Comparison of ENCODE assay signal across 15 cellular contexts in genomic region chr14:51431033-51431709, GRCh38.
DNase-seq lines count a peak whose midpoint lies in the region; ATAC-seq, FAIRE-seq and TF ChIP-seq lines count a peak whose summit lies in the region.
"Had no signal": no experiment of that assay in that cellular context is flagged by ENCODE, and none has a peak within 500 bp of the region (broad histone marks: within the 10 kb centered on the region; RNA-seq: fewer than 3 reads in every experiment).

No MANE protein-coding gene starts in this region.

- H3K9me3 ChIP-seq in HepG2 (ENCODE audit: low read length) (no peaks in the 10 kb centered on the region), colonic mucosa (no peaks in the 10 kb centered on the region)
- H3K9me3 ChIP-seq: adrenal gland, ovary, tibial artery had no signal

- H3K79me2 ChIP-seq in HepG2 (ENCODE audit: insufficient read depth, low read length), result no peaks in the 10 kb centered on the region

- POLR2A ChIA-PET in HepG2 (lab: Yijun Ruan, JAX), result no interaction called here

- no peak for TF ChIP-seq POLR2A in HepG2 (IDR thresholded peaks at IDR 0.05; ENCODE audit: insufficient read depth in 1 of 2, low read depth in 2 of 2, low read length in 2 of 2)

- in situ Hi-C loops in HepG2 (cut with HindIII; ENCODE audit: extremely low pct_ligation_motif_present, low pct_unique_long_range_greater_than_20kb), result no loop called here

- H3K4me2 ChIP-seq in HepG2 (ENCODE audit: low read depth, low read length), result peak overlapping the region; percentile 19; the same call in 1 of the 2 replicates

- TF ChIP-seq RAD21 in HepG2 (CRISPR knock-in tag; IDR thresholded peaks at IDR 0.05), result no peak

- no TSS peak for BruUV-seq in HepG2 (replicated peaks; lab: Mats Ljungman, UMichigan)

- ATAC-seq in GM18508 (IDR thresholded peaks at IDR 0.05; ENCODE audit: insufficient read depth, unreplicated experiment), result peak; percentile 44
- ATAC-seq in GM21619 (IDR thresholded peaks at IDR 0.05; ENCODE audit: unreplicated experiment), result peak; percentile 65
- ATAC-seq in HG03378 (IDR thresholded peaks at IDR 0.05; ENCODE audit: unreplicated experiment), result peak; percentile 68
- ATAC-seq in HepG2, result no peak

- FAIRE-seq in HepG2 (lab: Jason Lieb, UNC), result no peak
- FAIRE-seq: kidney had no signal

- H3K27me3 ChIP-seq in HepG2 (ENCODE audit: control insufficient read depth in 1 of 2, insufficient read depth in 2 of 2, low read length in 2 of 2) (no peaks in the 10 kb centered on the region), colonic mucosa (no peaks in the 10 kb centered on the region)
- H3K27me3 ChIP-seq: adrenal gland, ovary, tibial artery had no signal

- H3K9ac ChIP-seq in HepG2 (ENCODE audit: insufficient read depth, low read depth, low read length) (no peak overlapping the region), colonic mucosa (ENCODE audit: low read depth in 2 of 2, low read length in 2 of 2) (no peak overlapping the region)

- 0% methylated on average over 3 of the region's 3 CpGs for WGBS in HepG2 (ENCODE audit: low lambda C conversion rate)

- CTCF ChIA-PET in HepG2 (lab: Yijun Ruan, JAX; ENCODE audit: low intra/inter-chr PET ratio, low total read pairs), result no interaction called here

- intact Hi-C loops in HepG2 (cut with micrococcal nuclease; ENCODE audit: unreplicated experiment) (no loop called here), colonic mucosa (cut with DNase I) (no loop called here)

- TF ChIP-seq EP300 in HepG2 (IDR thresholded peaks at IDR 0.05; ENCODE audit: low read depth in 2 of 2, low read length in 2 of 2), result no peak
- TF ChIP-seq EP300 in HepG2 (CRISPR knock-in tag; IDR thresholded peaks at IDR 0.05; ENCODE audit: borderline replicate concordance), result no peak

- H3K36me3 ChIP-seq in HepG2 (replicated peaks in 1 of 2; ENCODE audit: control insufficient read depth in 1 of 2, insufficient read depth in 2 of 2, low read length in 2 of 2) (no peaks in the 10 kb centered on the region), colonic mucosa (no peaks in the 10 kb centered on the region)
- H3K36me3 ChIP-seq: adrenal gland, ovary, tibial artery had no signal

- H3K27ac ChIP-seq in HepG2 (ENCODE audit: extremely low read length, insufficient read depth, low read length) (no peak overlapping the region), colonic mucosa (no peak overlapping the region)
- H3K27ac ChIP-seq: adrenal gland, C4-2B, tibial artery had no signal

- H3K4me1 ChIP-seq in HepG2 (ENCODE audit: insufficient read depth, low read length) (peaks cover 34% of the 10 kb centered on the region), colonic mucosa (no peaks in the 10 kb centered on the region)

- no peak overlapping the region for H2AFZ ChIP-seq in HepG2 (ENCODE audit: low read length)

- no peaks in the 10 kb centered on the region for H4K20me1 ChIP-seq in HepG2 (ENCODE audit: insufficient read depth, low read length)

- DNase-seq in HepG2 (ENCODE audit: low spot score) (peak; percentile 16), colonic mucosa (no peak), GM20000 (ENCODE audit: low spot score) (no peak), cerebellum (ENCODE audit: low spot score) (no peak)
- no peak for DNase-seq in activated CD4-positive, alpha-beta T cell treated with anti-CD3 and anti-CD28 coated beads, Interleukin-2, amount 50 U/mL, for 4 hours
- DNase-seq: activated CD4-positive, alpha-beta memory T cell treated with anti-CD3 and anti-CD28 coated beads, Interleukin-2, amount 10 ng/mL, durations not matched to agents 7 days and 5 days; adrenal gland; kidney; NCI-H526 treated with DMSO at 0.1 percent for 48 hours; tibial artery had no signal

- TF ChIP-seq CTCF in HepG2 (CRISPR knock-in tag; IDR thresholded peaks at IDR 0.05) (no peak), colonic mucosa (IDR thresholded peaks at IDR 0.05) (no peak), GM20000 (IDR thresholded peaks at IDR 0.05; ENCODE audit: extremely low read depth, missing control alignments) (no peak)

- no peak overlapping the region for H3K4me3 ChIP-seq in HepG2 (replicated peaks in 1 of 3; ENCODE audit: insufficient read depth in 1 of 3, low read depth in 2 of 3, low read length in 3 of 3)
- H3K4me3 ChIP-seq in colonic mucosa, result no peak overlapping the region
- H3K4me3 ChIP-seq: ovary, tibial artery had no signal

TF ChIP-seq in HepG2, 621 proteins besides CTCF, POLR2A, EP300 and RAD21:
- no peak for TF ChIP-seq ZC3H4 (CRISPR knock-in tag; IDR thresholded peaks at IDR 0.05; ENCODE audit: borderline replicate concordance)
- no peak for TF ChIP-seq ZBTB14 (CRISPR knock-in tag; IDR thresholded peaks at IDR 0.05)
- no peak for TF ChIP-seq ZNF160 (CRISPR knock-in tag; IDR thresholded peaks at IDR 0.05)
- no peak for TF ChIP-seq STAG1 (CRISPR knock-in tag; IDR thresholded peaks at IDR 0.05)
- no peak for TF ChIP-seq TMF1 (CRISPR knock-in tag; IDR thresholded peaks at IDR 0.05; ENCODE audit: low read depth)
- TF ChIP-seq ZNF17 (CRISPR knock-in tag; IDR thresholded peaks at IDR 0.05), result no peak
- no peak for TF ChIP-seq HIVEP1 (CRISPR knock-in tag; IDR thresholded peaks at IDR 0.05)
- TF ChIP-seq ZFP1 (CRISPR knock-in tag; IDR thresholded peaks at IDR 0.05), result no peak
- TF ChIP-seq NRL (CRISPR knock-in tag; IDR thresholded peaks at IDR 0.05; ENCODE audit: borderline replicate concordance), result no peak
- TF ChIP-seq DMTF1 (CRISPR knock-in tag; IDR thresholded peaks at IDR 0.05), result no peak
- no peak for TF ChIP-seq ZNF691 (CRISPR knock-in tag; IDR thresholded peaks at IDR 0.05; ENCODE audit: borderline replicate concordance, low read depth)
- TF ChIP-seq NBN (conservative IDR thresholded peaks at IDR 0.05), result no peak
- no peak for TF ChIP-seq YEATS2 (CRISPR knock-in tag; IDR thresholded peaks at IDR 0.05; ENCODE audit: borderline replicate concordance)
- no peak for TF ChIP-seq CAMTA2 (CRISPR knock-in tag; IDR thresholded peaks at IDR 0.05; ENCODE audit: borderline replicate concordance)
- no peak for TF ChIP-seq BHLHE40 (IDR thresholded peaks at IDR 0.05; ENCODE audit: low read length)
- no peak for TF ChIP-seq PHF8 (CRISPR knock-in tag; IDR thresholded peaks at IDR 0.05)
- no peak for TF ChIP-seq TSC22D2 (CRISPR knock-in tag; IDR thresholded peaks at IDR 0.05; ENCODE audit: borderline replicate concordance)
- no peak for TF ChIP-seq CBX5 (CRISPR knock-in tag; IDR thresholded peaks at IDR 0.05; ENCODE audit: borderline replicate concordance)
- TF ChIP-seq ZNF781 (CRISPR knock-in tag; IDR thresholded peaks at IDR 0.05; ENCODE audit: borderline replicate concordance, not compliant biosample characterization), result no peak
